In genomic region chr22:24207264-24208011, GRCh38 we compare ENCODE assay signal across 10 cellular contexts. TPM values are rescaled to one million over a fixed set of nuclear protein-coding genes. Genes with fewer than 3 reads are reported as not detected.
DNase-seq lines count a peak whose midpoint lies in the region; ATAC-seq and FAIRE-seq lines count a peak whose summit lies in the region.
"Had no signal": no experiment of that assay in that cellular context is flagged by ENCODE, and none has a peak within 500 bp of the region (broad histone marks: within the 10 kb centered on the region; RNA-seq: fewer than 3 reads in every experiment).

No MANE protein-coding gene starts in this region.

- H3K4me3 ChIP-seq in small intestine (ENCODE audit: low read depth in 1 of 2, low read length in 2 of 2) = no peak overlapping the region

- no peaks in the 10 kb centered on the region for H3K9me3 ChIP-seq in small intestine (ENCODE audit: control insufficient read depth, low read depth)

- H3K9me3 Mint-ChIP-seq in stimulated activated naive CD8-positive, alpha-beta T cell treated with anti-CD3 and anti-CD28 coated beads, Interleukin-15, Interleukin-2, amounts not matched to agents 100 ng/mL and 50 ng/mL, for 24 hours = no peaks in the 10 kb centered on the region
- H3K9me3 Mint-ChIP-seq in naive B cell = peaks cover 0 to 9% (median 0%) of the 10 kb centered on the region in 7 donors

- no peaks in the 10 kb centered on the region for H3K36me3 Mint-ChIP-seq in stimulated activated naive CD8-positive, alpha-beta T cell treated with anti-CD3 and anti-CD28 coated beads, Interleukin-15, Interleukin-2, amounts not matched to agents 100 ng/mL and 50 ng/mL, for 24 hours (ENCODE audit: low read depth)
- H3K36me3 Mint-ChIP-seq in naive B cell = no peaks in the 10 kb centered on the region

- peaks cover 0 to 3% of the 10 kb centered on the region in 2 donors for H3K4me1 ChIP-seq in small intestine (ENCODE audit: control insufficient read depth in 2 of 2, insufficient read depth in 1 of 2, low read depth in 1 of 2, low read length in 1 of 2)

- ATAC-seq in stimulated activated naive CD8-positive, alpha-beta T cell treated with anti-CD3 and anti-CD28 coated beads, Interleukin-15, Interleukin-2, amounts not matched to agents 100 U/mL and 50 U/mL, for 24 hours = no peak
- ATAC-seq in naive B cell (ENCODE audit: low read depth in 2 of 2) (no peak), HG03095 (IDR thresholded peaks at IDR 0.05; ENCODE audit: unreplicated experiment) (no peak), HG02840 (IDR thresholded peaks at IDR 0.05; ENCODE audit: low FRiP score, unreplicated experiment) (no peak), HG03135 (IDR thresholded peaks at IDR 0.05; ENCODE audit: unreplicated experiment) (no peak)

- peaks cover 25% of the 10 kb centered on the region for H3K4me1 Mint-ChIP-seq in stimulated activated naive CD8-positive, alpha-beta T cell treated with anti-CD3 and anti-CD28 coated beads, Interleukin-15, Interleukin-2, amounts not matched to agents 100 ng/mL and 50 ng/mL, for 24 hours (ENCODE audit: low read depth)
- peaks cover 19 to 33% (median 30%) of the 10 kb centered on the region in 3 donors for H3K4me1 Mint-ChIP-seq in naive B cell

- H3K27ac Mint-ChIP-seq in stimulated activated naive CD8-positive, alpha-beta T cell treated with anti-CD3 and anti-CD28 coated beads, Interleukin-15, Interleukin-2, amounts not matched to agents 100 ng/mL and 50 ng/mL, for 24 hours = peak overlapping the region; percentile 73
- H3K27ac Mint-ChIP-seq in naive B cell = peak overlapping the region in 5 of 6 donors; percentile 8 to 33 (median 16)

- no peaks in the 10 kb centered on the region for H3K27me3 ChIP-seq in small intestine (ENCODE audit: control insufficient read depth in 2 of 2, insufficient read depth in 2 of 2, low read length in 2 of 2)

- WGBS in small intestine, 3 donors = 70 to 81% (median 78%) methylated on average over 8 of the region's 8 CpGs

- H3K27ac ChIP-seq in caudate nucleus (ENCODE audit: low read depth, low read length) (peak overlapping the region; percentile 67), small intestine (ENCODE audit: low read depth in 1 of 2, low read length in 1 of 2) (peak overlapping the region in 1 of 2 donors; percentile 87)

- DNase-seq in stimulated activated naive CD8-positive, alpha-beta T cell treated with anti-CD3 and anti-CD28 coated beads, Interleukin-15, Interleukin-2, amounts not matched to agents 100 U/mL and 50 U/mL, for 24 hours = no peak
- DNase-seq in caudate nucleus (lab: John Stamatoyannopoulos, UW) (no peak), naive B cell (no peak), small intestine (no peak)
- DNase-seq: stimulated activated CD4-positive, alpha-beta T cell treated with anti-CD3 and anti-CD28 coated beads, Interleukin-12 subunit alpha, Interleukin-12 subunit beta, amount 100 ng/mL, for 4 hours; T-helper 9 cell had no signal

- no peak for FAIRE-seq in small intestine (lab: Jason Lieb, UNC)

- no peaks in the 10 kb centered on the region for H3K27me3 Mint-ChIP-seq in stimulated activated naive CD8-positive, alpha-beta T cell treated with anti-CD3 and anti-CD28 coated beads, Interleukin-15, Interleukin-2, amounts not matched to agents 100 ng/mL and 50 ng/mL, for 24 hours
- no peaks in the 10 kb centered on the region for H3K27me3 Mint-ChIP-seq in naive B cell

- no peak overlapping the region for H3K4me3 Mint-ChIP-seq in stimulated activated naive CD8-positive, alpha-beta T cell treated with anti-CD3 and anti-CD28 coated beads, Interleukin-15, Interleukin-2, amounts not matched to agents 100 ng/mL and 50 ng/mL, for 24 hours
- H3K4me3 Mint-ChIP-seq in naive B cell = peak overlapping the region in 3 of 8 donors; percentile 18 to 61 (median 35)

- H3K36me3 ChIP-seq in small intestine (ENCODE audit: control insufficient read depth in 2 of 2, insufficient read depth in 2 of 2, low read length in 2 of 2) = no peaks in the 10 kb centered on the region

RNA-seq across cellular contexts. Expression of gene SUSD2, which starts 26.2 kb away (rescaled TPM):
- under 1 TPM in 1 of 6 donors, not detected in 5; 0.09 TPM for polyA plus RNA-seq in naive B cell (ENCODE audit: low read depth in 6 of 6)
- polyA plus RNA-seq in small intestine = 10 to 100 TPM in 1 of 3 donors, 1 to 10 TPM in 2; 6.1 to 15.0 (median 7.6) TPM

RNA-seq across cellular contexts. Expression of gene GGT5, which starts 37.4 kb away (rescaled TPM):
- polyA plus RNA-seq in naive B cell (ENCODE audit: low read depth in 6 of 6) = not detected
- polyA plus RNA-seq in small intestine = 10 to 100 TPM in 2 of 3 donors, under 1 TPM in 1; 0.67 to 31.2 (median 10.8) TPM

Comparison
In these comparisons a context has a peak if more than half of its experiments do, and no peak if none do; other contexts are left out.
1. RNA of gene SUSD2, which starts 26.2 kb away (polyA plus RNA-seq): 6.1 to 15.0 TPM in small intestine; 0.09 TPM in naive B cell; every median in the first group is over 4 times any median in the second.